In genomic region chr11:73271936-73272679, GRCh38 we compare ENCODE assay signal across 10 cellular contexts. TPM values are rescaled to one million over a fixed set of nuclear protein-coding genes. Genes with fewer than 3 reads are reported as not detected.
DNase-seq lines count a peak whose midpoint lies in the region; ATAC-seq and TF ChIP-seq lines count a peak whose summit lies in the region.
"Had no signal": no experiment of that assay in that cellular context is flagged by ENCODE, and none has a peak within 500 bp of the region (broad histone marks: within the 10 kb centered on the region; RNA-seq: fewer than 3 reads in every experiment).

Gene P2RY6, plus strand, starts transcription at chr11:73272338. Its CDS starts 24,181 bp downstream, at chr11:73296519.

- H3K36me3 Mint-ChIP-seq in glutamatergic neuron (ENCODE audit: unreplicated experiment): no peaks in the 10 kb centered on the region

- H3K36me3 ChIP-seq in spleen: no peaks in the 10 kb centered on the region
- H3K36me3 ChIP-seq: uterus had no signal

- peak within 1 kb of the TSS; percentile 64 for H3K27ac Mint-ChIP-seq in glutamatergic neuron (ENCODE audit: unreplicated experiment)

- H3K9me3 Mint-ChIP-seq in glutamatergic neuron (ENCODE audit: unreplicated experiment): peaks cover 8% of the 10 kb centered on the region

- no peak for TF ChIP-seq POLR2A in spleen (IDR thresholded peaks at IDR 0.05)

- DNase-seq in A172 (ENCODE audit: low spot score) (peak; percentile 73), HFF-Myc (ENCODE audit: extremely low read depth, low read depth) (peak; percentile 11), SHP77 (lab: John Stamatoyannopoulos, UW) (peak; percentile 97 to 98), glutamatergic neuron (peak; percentile 14), spleen (no peak)

- no peaks in the 10 kb centered on the region for H3K27me3 ChIP-seq in spleen (replicated peaks in 1 of 7)
- H3K27me3 ChIP-seq: uterus had no signal

- no peaks in the 10 kb centered on the region for H3K9me3 ChIP-seq in spleen
- H3K9me3 ChIP-seq: uterus had no signal

- TF ChIP-seq CTCF in HFF-Myc (IDR thresholded peaks at IDR 0.05; ENCODE audit: low read depth, low read length, missing control alignments) (no peak), glutamatergic neuron (IDR thresholded peaks at IDR 0.05; ENCODE audit: partially characterized antibody, unreplicated experiment) (no peak), spleen (IDR thresholded peaks at IDR 0.05 in 8 of 11, conservative IDR thresholded peaks at IDR 0.05 in 3 of 11) (no peak)

- no peak within 1 kb of the TSS for H3K4me3 ChIP-seq in HFF-Myc (replicated peaks; ENCODE audit: low read depth, low read length)
- H3K4me3 ChIP-seq in spleen: peak within 1 kb of the TSS; percentile 21 to 65 (median 34)
- H3K4me3 ChIP-seq: uterus had no signal

- peaks cover 10 to 97% (median 57%) of the 10 kb centered on the region in 6 donors for H3K4me1 ChIP-seq in spleen
- H3K4me1 ChIP-seq: uterus had no signal

- peak within 1 kb of the TSS; percentile 55 for H3K4me3 Mint-ChIP-seq in glutamatergic neuron (ENCODE audit: unreplicated experiment)

- peaks cover 2% of the 10 kb centered on the region for H3K27me3 Mint-ChIP-seq in glutamatergic neuron (ENCODE audit: unreplicated experiment)

- 57 to 74% (median 60%) methylated on average over 12 to 17 of the region's 17 CpGs for WGBS in spleen, 5 donors

- H3K27ac ChIP-seq in spleen: peak within 1 kb of the TSS; percentile 13 to 78 (median 66)
- H3K27ac ChIP-seq: uterus, VCaP had no signal

- no peak for ATAC-seq in GM18873 (IDR thresholded peaks at IDR 0.05; ENCODE audit: low FRiP score, unreplicated experiment)
- ATAC-seq in GM18907 (IDR thresholded peaks at IDR 0.05; ENCODE audit: unreplicated experiment): no peak
- ATAC-seq in HG03045 (IDR thresholded peaks at IDR 0.05; ENCODE audit: unreplicated experiment): no peak

- intact Hi-C loops in spleen (cut with DNase I; ENCODE audit: low total_unique reads): no loop called here

- peaks cover 37% of the 10 kb centered on the region for H3K4me1 Mint-ChIP-seq in glutamatergic neuron (ENCODE audit: low read depth, unreplicated experiment)

RNA-seq across cellular contexts. Expression of gene P2RY6, which starts in this region (rescaled TPM):
- not detected in 2 replicates for total RNA-seq in A172 (2014; rRNA removed; shearing (Covaris generic))
- not detected for total RNA-seq in glutamatergic neuron (ENCODE audit: unreplicated experiment)
- total RNA-seq in spleen: 100 to 1,000 TPM in 1 of 7 donors, 10 to 100 TPM in 6; 41.1 to 109 (median 63.9) TPM
- 10 to 100 TPM in 2 of 3 donors, 1 to 10 TPM in 1; 8.2 to 25.2 (median 10.6) TPM for polyA plus RNA-seq in spleen

Comparison
In these comparisons a context has a peak if more than half of its experiments do, and no peak if none do; other contexts are left out.
1. RNA of gene P2RY6 (total RNA-seq): 41.1 to 109 TPM in spleen; not detected in glutamatergic neuron (single experiment) and not detected in A172; every median in the first group is over 10 times any median in the second.
2. Peak in DNase-seq in A172; RNA of the gene not detected or under 1 TPM.
3. Peak in DNase-seq in glutamatergic neuron; RNA of the gene not detected or under 1 TPM.